ENCODE assay signal across 20 cellular contexts in the genomic region with DNA sequence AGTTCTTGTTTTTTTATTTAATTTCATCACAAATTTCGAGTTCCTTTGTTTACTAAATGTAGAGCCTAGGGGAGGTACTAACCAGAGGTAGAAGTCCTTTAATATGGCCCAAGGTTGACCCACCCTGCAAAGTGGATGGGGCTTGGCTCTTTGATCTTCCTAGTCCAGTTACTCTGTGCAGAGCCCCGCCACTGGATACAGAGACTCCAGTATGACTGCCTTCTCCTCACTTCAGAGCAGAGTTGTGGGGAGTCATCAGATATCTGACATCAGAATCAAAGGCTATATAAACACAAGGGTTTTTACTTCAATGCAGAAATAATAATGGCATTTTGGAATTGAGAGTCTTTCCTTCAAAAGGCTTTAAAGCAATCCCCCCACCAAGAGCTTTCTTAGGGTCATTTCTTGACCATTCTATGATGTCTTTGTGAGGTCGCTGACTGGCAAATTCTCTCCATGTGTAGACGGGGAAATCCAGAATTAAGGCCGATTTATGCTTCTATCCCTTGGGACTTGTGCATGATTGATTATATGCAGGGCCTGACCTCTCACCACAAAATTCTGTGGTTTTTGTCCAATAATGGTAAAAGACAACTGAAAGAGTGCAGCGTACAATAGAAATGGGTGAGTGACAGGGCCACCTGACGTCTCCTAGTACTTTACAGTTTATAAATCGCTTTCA.
"Had no signal": no experiment of that assay in that cellular context is flagged by ENCODE, and none has a peak within 500 bp of the region (broad histone marks: within the 10 kb centered on the region; RNA-seq: fewer than 3 reads in every experiment).

No MANE protein-coding gene starts in this region.

- H3K4me3 Mint-ChIP-seq: activated CD4-positive, alpha-beta memory T cell treated with anti-CD3 and anti-CD28 coated beads for 36 hours; activated naive CD4-positive, alpha-beta T cell treated with anti-CD3 and anti-CD28 coated beads, Interleukin-2, amount 10 ng/mL, durations not matched to agents 7 days and 5 days; central memory CD8-positive, alpha-beta T cell; stimulated activated naive B cell treated with anti-CD40 and anti-IgM and Interleukin-4, amounts not matched to agents 10 μg/mL and 1 μg/mL and 100 μg/mL, for 72 hours; T-helper 1 cell treated with Interleukin-12 subunit alpha and Interleukin-12 subunit beta and Interleukin-4 antibody, amounts not matched to agents 30 μg/mL and 1 μg/mL, for 36 hours had no signal

- H3K4me1 ChIP-seq: breast epithelium, colonic mucosa, right lobe of liver, upper lobe of left lung had no signal

- H3K27ac Mint-ChIP-seq: activated CD4-positive, alpha-beta memory T cell treated with anti-CD3 and anti-CD28 coated beads for 36 hours; activated naive CD4-positive, alpha-beta T cell treated with anti-CD3 and anti-CD28 coated beads, Interleukin-2, amount 10 ng/mL, durations not matched to agents 7 days and 5 days; stimulated activated naive B cell treated with anti-CD40 and anti-IgM and Interleukin-4, amounts not matched to agents 10 μg/mL and 1 μg/mL and 100 μg/mL, for 72 hours; T-helper 1 cell treated with Interleukin-12 subunit alpha and Interleukin-12 subunit beta and Interleukin-4 antibody, amounts not matched to agents 30 μg/mL and 1 μg/mL, for 36 hours had no signal

- DNase-seq: activated CD4-positive, alpha-beta memory T cell treated with anti-CD3 and anti-CD28 coated beads for 36 hours; activated CD4-positive, alpha-beta T cell treated with anti-CD3 and anti-CD28 coated beads for 4 hours; activated CD4-positive, CD25-positive, alpha-beta regulatory T cell; activated effector memory CD4-positive, alpha-beta T cell treated with Interleukin-2 at 50 U/mL for 16 hours; activated naive CD4-positive, alpha-beta T cell treated with anti-CD3 and anti-CD28 coated beads, Interleukin-2, amount 10 ng/mL, durations not matched to agents 7 days and 5 days; activated T-cell treated with anti-CD3 and anti-CD28 coated beads, Interleukin-2, amount 50 U/mL, for 48 hours; colonic mucosa; esophagus squamous epithelium; islet precursor cell; right lobe of liver; stimulated activated CD4-positive, alpha-beta T cell treated with anti-CD3 and anti-CD28 coated beads, Interleukin-2, amount 100 ng/mL, for 48 hours; stimulated activated CD8-positive, alpha-beta memory T cell treated with anti-CD3 and anti-CD28 coated beads, Interleukin-4, amount 100 ng/mL, for 48 hours; stimulated activated naive B cell treated with anti-CD40 and anti-IgM and Interleukin-4, amounts not matched to agents 10 μg/mL and 1 μg/mL and 100 μg/mL, for 72 hours; upper lobe of left lung had no signal

- H3K4me1 Mint-ChIP-seq: activated naive CD4-positive, alpha-beta T cell treated with anti-CD3 and anti-CD28 coated beads, Interleukin-2, amount 10 ng/mL, durations not matched to agents 7 days and 5 days; central memory CD8-positive, alpha-beta T cell; stimulated activated naive B cell treated with anti-CD40 and anti-IgM and Interleukin-4, amounts not matched to agents 10 μg/mL and 1 μg/mL and 100 μg/mL, for 72 hours had no signal

- H3K36me3 Mint-ChIP-seq: activated CD4-positive, alpha-beta memory T cell treated with anti-CD3 and anti-CD28 coated beads for 36 hours; activated naive CD4-positive, alpha-beta T cell treated with anti-CD3 and anti-CD28 coated beads, Interleukin-2, amount 10 ng/mL, durations not matched to agents 7 days and 5 days had no signal

- H3K9me3 Mint-ChIP-seq: activated CD4-positive, alpha-beta memory T cell treated with anti-CD3 and anti-CD28 coated beads for 36 hours; activated naive CD4-positive, alpha-beta T cell treated with anti-CD3 and anti-CD28 coated beads, Interleukin-2, amount 10 ng/mL, durations not matched to agents 7 days and 5 days; central memory CD8-positive, alpha-beta T cell; stimulated activated naive B cell treated with anti-CD40 and anti-IgM and Interleukin-4, amounts not matched to agents 10 μg/mL and 1 μg/mL and 100 μg/mL, for 72 hours; T-helper 1 cell treated with Interleukin-12 subunit alpha and Interleukin-12 subunit beta and Interleukin-4 antibody, amounts not matched to agents 30 μg/mL and 1 μg/mL, for 36 hours had no signal

- H3K27me3 Mint-ChIP-seq: activated CD4-positive, alpha-beta memory T cell treated with anti-CD3 and anti-CD28 coated beads for 36 hours; activated naive CD4-positive, alpha-beta T cell treated with anti-CD3 and anti-CD28 coated beads, Interleukin-2, amount 10 ng/mL, durations not matched to agents 7 days and 5 days; central memory CD8-positive, alpha-beta T cell; stimulated activated naive B cell treated with anti-CD40 and anti-IgM and Interleukin-4, amounts not matched to agents 10 μg/mL and 1 μg/mL and 100 μg/mL, for 72 hours had no signal

- H3K36me3 ChIP-seq: breast epithelium, colonic mucosa, esophagus squamous epithelium, heart left ventricle, right lobe of liver, upper lobe of left lung had no signal

- H3K27ac ChIP-seq: breast epithelium, colonic mucosa, esophagus squamous epithelium, right lobe of liver, testis, upper lobe of left lung had no signal

- H3K4me3 ChIP-seq: breast epithelium, colonic mucosa, dorsolateral prefrontal cortex, esophagus squamous epithelium, heart left ventricle, right lobe of liver, testis, upper lobe of left lung had no signal

- H3K27me3 ChIP-seq: colonic mucosa, esophagus squamous epithelium, heart left ventricle, right lobe of liver, testis, upper lobe of left lung had no signal

- H3K9me3 ChIP-seq: breast epithelium, colonic mucosa, esophagus squamous epithelium, heart left ventricle, right lobe of liver, testis, upper lobe of left lung had no signal

- ATAC-seq: right lobe of liver; stimulated activated naive B cell treated with anti-CD40 and anti-IgM and Interleukin-4, amounts not matched to agents 10 μg/mL and 1 μg/mL and 100 μg/mL, for 72 hours had no signal
